ENCODE assay signal across 9 cellular contexts in the genomic region with DNA sequence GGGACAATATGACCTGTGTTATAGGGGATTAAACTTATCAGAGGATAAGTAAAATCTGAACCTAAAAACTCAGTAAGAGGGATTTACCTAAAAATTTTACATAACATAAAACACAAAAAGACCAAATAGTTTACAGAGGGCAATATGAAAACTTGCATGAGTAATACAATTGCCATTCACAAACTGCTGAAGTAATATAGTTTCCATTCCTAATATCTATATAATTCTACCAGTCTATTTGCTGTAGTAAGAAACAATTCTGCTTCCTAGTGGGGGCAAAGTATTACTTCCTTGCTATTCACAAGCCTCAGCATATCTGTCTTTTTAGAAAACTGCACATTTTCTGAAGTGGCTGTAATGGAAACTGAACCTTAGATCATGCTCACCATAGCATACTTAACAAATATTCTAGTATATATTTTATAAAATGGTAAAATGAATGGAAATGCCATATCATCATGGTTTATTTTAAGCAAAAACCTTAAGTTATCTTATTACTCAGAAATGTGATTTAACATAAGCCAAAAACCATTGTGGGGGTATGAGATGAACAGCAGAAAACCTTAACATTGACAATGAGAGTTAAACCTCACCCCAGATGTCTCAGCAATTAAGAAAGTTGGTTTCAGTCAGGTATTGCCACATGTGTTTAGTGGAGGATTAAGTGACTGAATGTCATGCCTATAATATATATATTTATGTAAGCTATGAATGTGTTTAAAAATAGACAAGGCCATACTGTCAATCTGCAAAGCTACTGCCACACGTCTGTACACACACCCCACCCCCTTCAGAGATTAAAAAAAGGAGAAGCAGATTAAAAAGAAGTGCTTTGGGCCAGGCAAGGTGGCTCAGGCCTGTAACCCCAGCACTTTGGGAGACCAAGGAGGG.
DNase-seq lines count a peak whose midpoint lies in the region; ATAC-seq and TF ChIP-seq lines count a peak whose summit lies in the region.
"Had no signal": no experiment of that assay in that cellular context is flagged by ENCODE, and none has a peak within 500 bp of the region (broad histone marks: within the 10 kb centered on the region; RNA-seq: fewer than 3 reads in every experiment).

No MANE protein-coding gene starts in this region.

- no peak overlapping the region for H3K4me3 ChIP-seq in epithelial cell of esophagus (ENCODE audit: low read length)

- ATAC-seq in GM18499 (IDR thresholded peaks at IDR 0.05; ENCODE audit: insufficient read depth, unreplicated experiment) (peak; percentile 78), GM21390 (IDR thresholded peaks at IDR 0.05; ENCODE audit: unreplicated experiment) (peak; percentile 61), HG03432 (IDR thresholded peaks at IDR 0.05; ENCODE audit: unreplicated experiment) (peak; percentile 74)

- peak; percentile 72 for DNase-seq in epithelial cell of esophagus (ENCODE audit: low read depth)
- no peak for DNase-seq in DMS153 treated with DMSO at 0.1 percent for 48 hours (lab: John Stamatoyannopoulos, UW; ENCODE audit: unreplicated experiment)
- DNase-seq in NCI-H510A treated with DMSO at 0.1 percent for 48 hours (lab: John Stamatoyannopoulos, UW) = no peak
- no peak for DNase-seq in NCI-H146 treated with DMSO at 0.1 percent for 48 hours (lab: John Stamatoyannopoulos, UW; ENCODE audit: unreplicated experiment)
- no peak for DNase-seq in NCI-H748 (lab: John Stamatoyannopoulos, UW; ENCODE audit: unreplicated experiment)
- DNase-seq: NCI-H187 treated with DMSO at 0.1 percent for 48 hours had no signal

- no peak for TF ChIP-seq CTCF in epithelial cell of esophagus (IDR thresholded peaks at IDR 0.05; ENCODE audit: insufficient read depth, low read depth, low read length, missing control alignments)
